Comparison of ENCODE assay signal across 12 cellular contexts in genomic region chr2:46385786-46386577, GRCh38.
A peak's percentile ranks its signal among the peaks of the same experiment; 100 is the strongest.
DNase-seq lines count a peak whose midpoint lies in the region; ATAC-seq and TF ChIP-seq lines count a peak whose summit lies in the region.
"Had no signal": no experiment of that assay in that cellular context is flagged by ENCODE, and none has a peak within 500 bp of the region (broad histone marks: within the 10 kb centered on the region; RNA-seq: fewer than 3 reads in every experiment).

No MANE protein-coding gene starts in this region.

- no peak overlapping the region for H3K27ac Mint-ChIP-seq in stimulated activated memory B cell treated with anti-CD40 and anti-IgM and Interleukin-4, amounts not matched to agents 10 μg/mL and 1 μg/mL and 100 μg/mL, for 72 hours
- no peak overlapping the region for H3K27ac Mint-ChIP-seq in stimulated activated naive CD8-positive, alpha-beta T cell treated with anti-CD3 and anti-CD28 coated beads, Interleukin-15, amount 100 ng/mL, for 72 hours

- DNase-seq in HPDE6-E6E7 (ENCODE audit: extremely low spot score) (peak; percentile 43), SIG-M5 treated with dmso at 0.1 percent for 504 hours (lab: John Stamatoyannopoulos, UW; ENCODE audit: unreplicated experiment) (peak; percentile 83), fibroblast of pulmonary artery (ENCODE audit: low read depth) (peak; percentile 73), stromal cell of bone marrow (ENCODE audit: low read depth) (peak; percentile 80), NCI-H2029 (lab: John Stamatoyannopoulos, UW) (no peak), NCI-H69 (lab: John Stamatoyannopoulos, UW) (no peak)
- no peak for DNase-seq in stimulated activated naive CD8-positive, alpha-beta T cell treated with anti-CD3 and anti-CD28 coated beads, Interleukin-15, amount 100 ng/mL, for 72 hours
- DNase-seq: activated naive CD4-positive, alpha-beta T cell treated with anti-CD3 and anti-CD28 coated beads, Interleukin-2, amount 50 U/mL, for 16 hours; SHP77; stimulated activated CD4-positive, alpha-beta T cell treated with anti-CD3 and anti-CD28 coated beads, Interleukin-1b, Interleukin-23, amount 100 ng/mL, for 48 hours; stomach had no signal

- H3K27me3 Mint-ChIP-seq in stimulated activated memory B cell treated with anti-CD40 and anti-IgM and Interleukin-4, amounts not matched to agents 10 μg/mL and 1 μg/mL and 100 μg/mL, for 72 hours = peaks cover 33% of the 10 kb centered on the region
- H3K27me3 Mint-ChIP-seq in stimulated activated naive CD8-positive, alpha-beta T cell treated with anti-CD3 and anti-CD28 coated beads, Interleukin-15, amount 100 ng/mL, for 72 hours = no peaks in the 10 kb centered on the region

- no peak for TF ChIP-seq CTCF in fibroblast of pulmonary artery (IDR thresholded peaks at IDR 0.05; ENCODE audit: low read length, missing control alignments)

- H3K36me3 Mint-ChIP-seq in stimulated activated memory B cell treated with anti-CD40 and anti-IgM and Interleukin-4, amounts not matched to agents 10 μg/mL and 1 μg/mL and 100 μg/mL, for 72 hours = no peaks in the 10 kb centered on the region

- ATAC-seq in stimulated activated memory B cell treated with anti-CD40 and anti-IgM and Interleukin-4, amounts not matched to agents 10 μg/mL and 1 μg/mL and 100 μg/mL, for 72 hours = no peak
- no peak for ATAC-seq in stimulated activated naive CD8-positive, alpha-beta T cell treated with anti-CD3 and anti-CD28 coated beads, Interleukin-15, amount 100 ng/mL, for 72 hours

- no peak overlapping the region for H3K4me3 ChIP-seq in fibroblast of pulmonary artery (replicated peaks; ENCODE audit: low read depth, low read length)
- H3K4me3 ChIP-seq: stomach had no signal

- no peaks in the 10 kb centered on the region for H3K9me3 Mint-ChIP-seq in stimulated activated memory B cell treated with anti-CD40 and anti-IgM and Interleukin-4, amounts not matched to agents 10 μg/mL and 1 μg/mL and 100 μg/mL, for 72 hours
- H3K9me3 Mint-ChIP-seq in stimulated activated naive CD8-positive, alpha-beta T cell treated with anti-CD3 and anti-CD28 coated beads, Interleukin-15, amount 100 ng/mL, for 72 hours = no peaks in the 10 kb centered on the region

- H3K4me3 Mint-ChIP-seq in stimulated activated memory B cell treated with anti-CD40 and anti-IgM and Interleukin-4, amounts not matched to agents 10 μg/mL and 1 μg/mL and 100 μg/mL, for 72 hours = no peak overlapping the region
- no peak overlapping the region for H3K4me3 Mint-ChIP-seq in stimulated activated naive CD8-positive, alpha-beta T cell treated with anti-CD3 and anti-CD28 coated beads, Interleukin-15, amount 100 ng/mL, for 72 hours

- H3K4me1 Mint-ChIP-seq in stimulated activated memory B cell treated with anti-CD40 and anti-IgM and Interleukin-4, amounts not matched to agents 10 μg/mL and 1 μg/mL and 100 μg/mL, for 72 hours = no peaks in the 10 kb centered on the region
- no peaks in the 10 kb centered on the region for H3K4me1 Mint-ChIP-seq in stimulated activated naive CD8-positive, alpha-beta T cell treated with anti-CD3 and anti-CD28 coated beads, Interleukin-15, amount 100 ng/mL, for 72 hours

Comparison
In these comparisons a context has a peak if more than half of its experiments do, and no peak if none do; other contexts are left out.
1. DNase-seq: peak in HPDE6-E6E7 (single experiment), SIG-M5 treated with dmso at 0.1 percent for 504 hours (single experiment), fibroblast of pulmonary artery (single experiment) and stromal cell of bone marrow (single experiment); none in NCI-H2029 (single experiment), NCI-H69 (single experiment) and stimulated activated naive CD8-positive, alpha-beta T cell treated with anti-CD3 and anti-CD28 coated beads, Interleukin-15, amount 100 ng/mL, for 72 hours (0 of 2).